Comparison of ENCODE assay signal across 1 cellular context in genomic region chr4:158782539-158783360, GRCh38.
TF ChIP-seq lines count a peak whose summit lies in the region.

No MANE protein-coding gene starts in this region.

TF ChIP-seq in HEK293, 187 proteins besides CTCF, POLR2A, EP300 and RAD21 (continued from another document and continues in another):
- TF ChIP-seq ZBTB49 (tag by site-specific recombination; IDR thresholded peaks at IDR 0.05; ENCODE audit: low read depth) (no peak), AEBP2 (tag by site-specific recombination; IDR thresholded peaks at IDR 0.05; ENCODE audit: borderline replicate concordance) (no peak), PATZ1 (tag by site-specific recombination; IDR thresholded peaks at IDR 0.05) (peak; percentile 60), ZNF747 (tag by site-specific recombination; IDR thresholded peaks at IDR 0.05) (no peak), HOXA7 (CRISPR knock-in tag; IDR thresholded peaks at IDR 0.05; ENCODE audit: borderline replicate concordance) (no peak), ATF2 (tag by site-specific recombination; IDR thresholded peaks at IDR 0.05; ENCODE audit: low read depth) (no peak), ZNF341 (tag by site-specific recombination; IDR thresholded peaks at IDR 0.05; ENCODE audit: low read depth) (peak; percentile 35; the same call in 1 of the 2 replicates), ZNF391 (tag by site-specific recombination; IDR thresholded peaks at IDR 0.05; ENCODE audit: borderline replicate concordance, low read depth) (no peak; the same call in 1 of the 2 replicates), HOXD13 (CRISPR knock-in tag; IDR thresholded peaks at IDR 0.05; ENCODE audit: borderline replicate concordance) (no peak), ZNF558 (tag by site-specific recombination; IDR thresholded peaks at IDR 0.05) (no peak), IKZF3 (tag by site-specific recombination; IDR thresholded peaks at IDR 0.05) (peak; percentile 56), ZNF670 (tag by site-specific recombination; IDR thresholded peaks at IDR 0.05; ENCODE audit: low read depth) (no peak), ZFP69B (tag by site-specific recombination; IDR thresholded peaks at IDR 0.05) (no peak), OVOL3 (tag by site-specific recombination; IDR thresholded peaks at IDR 0.05) (peak; percentile 90; the same call in 1 of the 2 replicates), PRDM6 (tag by site-specific recombination; IDR thresholded peaks at IDR 0.05) (peak; percentile 99), ELK4 (IDR thresholded peaks at IDR 0.05; ENCODE audit: borderline replicate concordance, low read depth, low read length) (no peak), ZSCAN23 (tag by site-specific recombination; IDR thresholded peaks at IDR 0.05) (no peak), ZBTB48 (tag by site-specific recombination; IDR thresholded peaks at IDR 0.05) (no peak), KLF17 (tag by site-specific recombination; IDR thresholded peaks at IDR 0.05) (0 out of 2 replicates have a peak, but pooled peaks have one; percentile 37), ZBTB17 (tag by site-specific recombination; IDR thresholded peaks at IDR 0.05) (peak; percentile 62), ZNF707 (tag by site-specific recombination; IDR thresholded peaks at IDR 0.05) (no peak), ZBTB7A (tag by site-specific recombination; IDR thresholded peaks at IDR 0.05; ENCODE audit: low read depth) (no peak), ZNF571 (tag by site-specific recombination; IDR thresholded peaks at IDR 0.05) (no peak), WT1 (tag by site-specific recombination; IDR thresholded peaks at IDR 0.05) (peak; percentile 96), ZNF664 (tag by site-specific recombination; IDR thresholded peaks at IDR 0.05) (no peak), ZNF274 (IDR thresholded peaks at IDR 0.05; ENCODE audit: low read length) (no peak), ZNF274 (tag by site-specific recombination; IDR thresholded peaks at IDR 0.05; ENCODE audit: borderline replicate concordance) (no peak), ZNF398 (tag by site-specific recombination; IDR thresholded peaks at IDR 0.05) (peak; percentile 65; the same call in 1 of the 2 replicates), KLF1 (tag by site-specific recombination; IDR thresholded peaks at IDR 0.05) (0 out of 2 replicates have a peak, but pooled peaks have one; percentile 25), ZNF184 (tag by site-specific recombination; IDR thresholded peaks at IDR 0.05) (no peak), ZNF24 (tag by site-specific recombination; IDR thresholded peaks at IDR 0.05) (no peak; the same call in 1 of the 2 replicates), ZNF560 (tag by site-specific recombination; IDR thresholded peaks at IDR 0.05; ENCODE audit: borderline replicate concordance) (no peak), BCL11A (tag by site-specific recombination; IDR thresholded peaks at IDR 0.05; ENCODE audit: low read depth) (no peak), ZNF335 (tag by site-specific recombination; conservative IDR thresholded peaks at IDR 0.05) (no peak), ZSCAN5A (tag by site-specific recombination; IDR thresholded peaks at IDR 0.05) (no peak), ZNF155 (tag by site-specific recombination; IDR thresholded peaks at IDR 0.05) (no peak), ZNF596 (tag by site-specific recombination; IDR thresholded peaks at IDR 0.05) (no peak), ZBTB20 (tag by site-specific recombination; IDR thresholded peaks at IDR 0.05) (no peak), ZNF544 (tag by site-specific recombination; IDR thresholded peaks at IDR 0.05) (no peak), ZNF362 (tag by site-specific recombination; IDR thresholded peaks at IDR 0.05) (no peak), ZNF266 (tag by site-specific recombination; IDR thresholded peaks at IDR 0.05; ENCODE audit: low read depth) (no peak), ZBTB44 (tag by site-specific recombination; IDR thresholded peaks at IDR 0.05) (peak; percentile 99), TRIM28 (IDR thresholded peaks at IDR 0.05; ENCODE audit: borderline replicate concordance, low read length) (peak; percentile 91), GLI4 (tag by site-specific recombination; IDR thresholded peaks at IDR 0.05) (no peak), SP3 (tag by site-specific recombination; IDR thresholded peaks at IDR 0.05) (no peak), ZNF211 (tag by site-specific recombination; IDR thresholded peaks at IDR 0.05; ENCODE audit: low read depth) (no peak)
